11 cellular contexts compared by ENCODE assay signal in genomic region chr3:14453841-14454630, GRCh38. TPM values are rescaled to one million over a fixed set of nuclear protein-coding genes. Genes with fewer than 3 reads are reported as not detected.
DNase-seq lines count a peak whose midpoint lies in the region; ATAC-seq and TF ChIP-seq lines count a peak whose summit lies in the region.
"Had no signal": no experiment of that assay in that cellular context is flagged by ENCODE, and none has a peak within 500 bp of the region (broad histone marks: within the 10 kb centered on the region; RNA-seq: fewer than 3 reads in every experiment).

No MANE protein-coding gene starts in this region.

- peaks cover 10% of the 10 kb centered on the region for H3F3A ChIP-seq in smooth muscle cell (ENCODE audit: low read depth)

- WGBS in H9 (ENCODE audit: extremely low coverage, insufficient read length, low lambda C conversion rate), result no CpG with 5 or more reads among the region's 23 CpGs
- WGBS in heart right ventricle, 2 donors, result 69 to 71% methylated on average over 23 of the region's 23 CpGs
- WGBS in smooth muscle cell (ENCODE audit: low lambda C conversion rate), result 90% methylated on average over 22 of the region's 23 CpGs

- no peaks in the 10 kb centered on the region for H3K9me3 ChIP-seq in H9 (ENCODE audit: control insufficient read depth, low read depth, low read length)
- no peaks in the 10 kb centered on the region for H3K9me3 ChIP-seq in SJSA1 (replicated peaks)
- H3K9me3 ChIP-seq in heart right ventricle, result no peaks in the 10 kb centered on the region
- H3K9me3 ChIP-seq in smooth muscle cell (replicated peaks; ENCODE audit: low read depth), result no peaks in the 10 kb centered on the region

- H2AFZ ChIP-seq in H9 (ENCODE audit: low read length) (no peak overlapping the region), smooth muscle cell (ENCODE audit: low read depth) (no peak overlapping the region)

- no peak overlapping the region for H2BK120ac ChIP-seq in H9 (ENCODE audit: low read depth, low read length, poor library complexity, severe bottlenecking)

- no peak overlapping the region for H2AK5ac ChIP-seq in H9 (ENCODE audit: insufficient read length, low read length)

- H3K56ac ChIP-seq in H9 (ENCODE audit: insufficient read length, low read depth, low read length), result no peak overlapping the region

- H3K79me1 ChIP-seq in H9 (ENCODE audit: insufficient read depth, low read depth, low read length, poor library complexity, severe bottlenecking), result no peaks in the 10 kb centered on the region

- DNase-seq in H9, result no peak
- DNase-seq in SJSA1 (ENCODE audit: low read depth in 1 of 2, low spot score in 2 of 2), result no peak
- DNase-seq in heart right ventricle, result no peak
- no peak for DNase-seq in smooth muscle cell (lab: John Stamatoyannopoulos, UW; ENCODE audit: unreplicated experiment)
- no peak for DNase-seq in NCI-H2227 (lab: John Stamatoyannopoulos, UW; ENCODE audit: unreplicated experiment)
- DNase-seq in stimulated activated CD4-positive, alpha-beta T cell treated with anti-CD3 and anti-CD28 coated beads, Interleukin-15, amount 100 ng/mL, for 24 hours, result no peak
- DNase-seq in NCI-H226, result no peak
- DNase-seq: activated CD4-positive, alpha-beta T cell treated with anti-CD3 and anti-CD28 coated beads for 36 hours; naive thymus-derived CD8-positive, alpha-beta T cell; stimulated activated CD4-positive, alpha-beta T cell treated with anti-CD3 and anti-CD28 coated beads, Interleukin-2, amount 100 ng/mL, for 24 hours had no signal

- H3T11ph ChIP-seq in H9 (ENCODE audit: low read length), result no peak overlapping the region

- no peak overlapping the region for H3K4ac ChIP-seq in H9 (ENCODE audit: low read depth, low read length)

- peaks cover 26 to 63% (median 28%) of the 10 kb centered on the region in 3 experiments; a peak in 6 of 7 replicates for H3K36me3 Mint-ChIP-seq in H9 (ENCODE audit: insufficient read depth in 1 of 3, low read depth in 3 of 3)

- H4K20me1 ChIP-seq in H9 (ENCODE audit: control insufficient read depth, insufficient read depth, insufficient read length), result no peaks in the 10 kb centered on the region
- no peaks in the 10 kb centered on the region for H4K20me1 ChIP-seq in smooth muscle cell (ENCODE audit: low read depth)

- H3K18ac ChIP-seq in H9 (ENCODE audit: insufficient read length, low read depth, low read length), result no peak overlapping the region

- peaks cover 3% of the 10 kb centered on the region; the same call in 1 of the 2 replicates for H3K4me1 ChIP-seq in H9 (ENCODE audit: insufficient read depth, low read length)
- peaks cover 45% of the 10 kb centered on the region for H3K4me1 ChIP-seq in SJSA1 (replicated peaks)
- peaks cover 29 to 58% (median 38%) of the 10 kb centered on the region in 9 donors for H3K4me1 ChIP-seq in heart right ventricle
- H3K4me1 ChIP-seq in smooth muscle cell (ENCODE audit: low read depth), result no peaks in the 10 kb centered on the region

- no peak overlapping the region for H3K23ac ChIP-seq in H9 (ENCODE audit: insufficient read length, low read depth, low read length)

- H2BK15ac ChIP-seq in H9 (ENCODE audit: low read depth, low read length), result no peak overlapping the region

- no peak overlapping the region; the same call in 1 of the 2 replicates for H3K14ac ChIP-seq in H9 (ENCODE audit: insufficient read depth, low read length)

- H2BK12ac ChIP-seq in H9 (ENCODE audit: insufficient read length, low read depth, low read length), result no peak overlapping the region

- no peak overlapping the region for H2BK5ac ChIP-seq in H9 (ENCODE audit: insufficient read length, low read length)

- H4K91ac ChIP-seq in H9 (ENCODE audit: insufficient read length, low read depth, low read length), result no peak overlapping the region

- no peak overlapping the region for H4K5ac ChIP-seq in H9 (ENCODE audit: insufficient read length, low read depth, low read length)

- H4K8ac ChIP-seq in H9 (replicated peaks; ENCODE audit: insufficient read length, low read depth, low read length), result no peak overlapping the region

- H3K4me1 Mint-ChIP-seq in H9, result peaks cover 14 to 18% of the 10 kb centered on the region in 2 experiments
- H3K4me1 Mint-ChIP-seq: activated naive CD4-positive, alpha-beta T cell treated with anti-CD3 and anti-CD28 coated beads, Interleukin-2, amount 50 U/mL, for 24 hours had no signal

- intact Hi-C loops in heart right ventricle (cut with DNase I), result loop anchor here in 3 of 10 donors (2.0 to 5.0 kb wide), 3 partner anchors 19 to 52 kb away; partner anchors contain the start of gene SLC6A6 (in 3 of the 3)

- TF ChIP-seq CTCF in H9 (conservative IDR thresholded peaks at IDR 0.05) (no peak), heart right ventricle (IDR thresholded peaks at IDR 0.05) (no peak), smooth muscle cell (IDR thresholded peaks at IDR 0.05; ENCODE audit: borderline replicate concordance, insufficient read depth, poor library complexity, severe bottlenecking) (no peak)

- H3K4me3 Mint-ChIP-seq in H9, result no peak overlapping the region
- H3K4me3 Mint-ChIP-seq: activated CD4-positive, alpha-beta T cell treated with anti-CD3 and anti-CD28 coated beads for 36 hours; activated naive CD4-positive, alpha-beta T cell treated with anti-CD3 and anti-CD28 coated beads, Interleukin-2, amount 50 U/mL, for 24 hours; naive thymus-derived CD8-positive, alpha-beta T cell had no signal

- no peaks in the 10 kb centered on the region for H3K9me3 Mint-ChIP-seq in H9
- H3K9me3 Mint-ChIP-seq: activated naive CD4-positive, alpha-beta T cell treated with anti-CD3 and anti-CD28 coated beads, Interleukin-2, amount 50 U/mL, for 24 hours; naive thymus-derived CD8-positive, alpha-beta T cell had no signal

- H3K9ac ChIP-seq in H9 (ENCODE audit: extremely low read depth, insufficient read length, low read length), result no peak overlapping the region
- no peak overlapping the region for H3K9ac ChIP-seq in smooth muscle cell (ENCODE audit: low read depth)

- peak overlapping the region in 2 of 3 experiments; percentile 30 to 55; a peak in 5 of 7 replicates for H3K27ac Mint-ChIP-seq in H9
- H3K27ac Mint-ChIP-seq: activated CD4-positive, alpha-beta T cell treated with anti-CD3 and anti-CD28 coated beads for 36 hours; activated naive CD4-positive, alpha-beta T cell treated with anti-CD3 and anti-CD28 coated beads, Interleukin-2, amount 50 U/mL, for 24 hours had no signal

- H2BK20ac ChIP-seq in H9 (ENCODE audit: low read depth, low read length, poor library complexity, severe bottlenecking), result no peak overlapping the region

- ATAC-seq in heart right ventricle, result peak in 1 of 8 donors; percentile 7
- ATAC-seq: activated CD4-positive, alpha-beta T cell treated with anti-CD3 and anti-CD28 coated beads for 36 hours had no signal

- H3K27me3 ChIP-seq in H9 (ENCODE audit: insufficient read depth, low read length), result no peaks in the 10 kb centered on the region
- no peaks in the 10 kb centered on the region for H3K27me3 ChIP-seq in SJSA1 (replicated peaks)
- peaks cover 0 to 32% (median 0%) of the 10 kb centered on the region in 7 donors for H3K27me3 ChIP-seq in heart right ventricle
- H3K27me3 ChIP-seq in smooth muscle cell (ENCODE audit: low read depth), result no peaks in the 10 kb centered on the region

- H3K27ac ChIP-seq in H9 (ENCODE audit: insufficient read length, low read depth, low read length) (no peak overlapping the region), SJSA1 (peak overlapping the region; percentile 93), heart right ventricle (peak overlapping the region in 8 of 10 donors; percentile 35 to 87 (median 76)), smooth muscle cell (ENCODE audit: low read depth) (peak overlapping the region; percentile 95)

- H3K4me3 ChIP-seq in SJSA1, result no peak overlapping the region
- H3K4me3 ChIP-seq in heart right ventricle, result no peak overlapping the region
- H3K4me3 ChIP-seq in smooth muscle cell, result no peak overlapping the region

- H3K79me2 ChIP-seq in H9 (ENCODE audit: insufficient read depth, low read length) (no peaks in the 10 kb centered on the region), smooth muscle cell (ENCODE audit: low read depth) (no peaks in the 10 kb centered on the region)

- H3K4me2 ChIP-seq in H9 (ENCODE audit: insufficient read depth, insufficient read length, low read length) (no peak overlapping the region), smooth muscle cell (no peak overlapping the region)

- no peaks in the 10 kb centered on the region for H3K23me2 ChIP-seq in H9 (ENCODE audit: insufficient read length, low read depth, low read length, poor library complexity, severe bottlenecking)

- no peaks in the 10 kb centered on the region for H3K27me3 Mint-ChIP-seq in H9 (ENCODE audit: low read depth)
- H3K27me3 Mint-ChIP-seq: activated CD4-positive, alpha-beta T cell treated with anti-CD3 and anti-CD28 coated beads for 36 hours; activated naive CD4-positive, alpha-beta T cell treated with anti-CD3 and anti-CD28 coated beads, Interleukin-2, amount 50 U/mL, for 24 hours; naive thymus-derived CD8-positive, alpha-beta T cell had no signal

- H3K36me3 ChIP-seq in SJSA1, result peaks cover 70% of the 10 kb centered on the region
- H3K36me3 ChIP-seq in heart right ventricle, result peaks cover 0 to 94% (median 0%) of the 10 kb centered on the region in 9 donors
- H3K36me3 ChIP-seq in smooth muscle cell (ENCODE audit: low read depth), result no peaks in the 10 kb centered on the region

RNA-seq across cellular contexts. Expression of gene SLC6A6, which starts 51.6 kb away (rescaled TPM):
- total RNA-seq in H9 (2021) (70.8 and 72.6 TPM in 2 replicates), heart right ventricle (10 to 100 TPM; 11.4 to 68.7 (median 44.0) TPM), smooth muscle cell (11.7 and 13.9 TPM in 2 replicates)
- 36.0 and 49.4 TPM in 2 replicates for total RNA-seq in SJSA1 (2014; rRNA removed; shearing (Covaris generic))
- polyA plus RNA-seq in heart right ventricle (10 to 100 TPM in 1 of 2 donors, 1 to 10 TPM in 1; 7.7 to 55.4 TPM), smooth muscle cell (8.5 and 9.4 TPM in 2 replicates)
